In the genomic region with DNA sequence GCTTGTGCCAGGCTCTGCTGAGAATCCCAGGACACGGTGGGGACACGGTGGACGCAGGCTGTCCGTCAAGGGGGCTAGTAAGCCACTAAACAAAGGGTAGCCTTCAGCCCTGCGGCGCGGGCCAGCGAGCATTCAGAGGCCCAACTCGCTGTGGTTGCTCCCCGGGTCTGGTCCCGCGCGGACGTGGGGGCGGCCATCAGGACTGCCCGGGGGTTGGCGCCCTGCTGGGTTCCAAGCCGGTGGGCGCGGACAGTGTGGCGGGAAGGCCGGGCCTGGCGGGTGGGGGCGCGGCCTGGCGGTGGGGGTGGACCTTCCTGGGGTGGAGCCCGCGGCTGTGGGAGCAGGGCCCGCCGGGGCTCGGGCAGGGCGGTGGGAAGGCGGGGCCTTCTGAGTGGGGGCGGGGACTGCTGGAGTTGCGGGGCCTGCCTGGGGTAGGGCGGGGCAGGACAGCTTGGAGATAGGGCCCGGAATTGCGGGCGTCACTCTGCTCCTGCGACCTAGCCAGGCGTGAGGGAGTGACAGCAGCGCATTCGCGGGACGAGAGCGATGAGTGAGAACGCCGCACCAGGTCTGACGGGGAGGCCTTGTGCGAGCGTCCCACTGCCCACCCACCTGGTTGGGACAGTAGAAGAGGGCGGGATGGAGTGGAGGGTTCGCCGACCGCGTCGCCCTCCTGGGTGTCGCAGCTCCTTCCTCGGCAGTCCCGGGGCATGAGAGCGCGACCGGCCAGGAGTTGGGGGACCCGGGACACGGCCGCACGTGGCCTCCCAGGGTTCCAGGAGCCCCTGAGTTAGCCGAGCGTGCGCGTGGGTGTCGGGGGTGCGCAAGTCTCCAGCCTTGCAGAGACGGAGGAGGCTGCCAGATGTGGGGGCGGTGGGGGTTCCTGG, we compare ENCODE assay signal across 1 cellular context.
TF ChIP-seq lines count a peak whose summit lies in the region.

A gene with protein sequence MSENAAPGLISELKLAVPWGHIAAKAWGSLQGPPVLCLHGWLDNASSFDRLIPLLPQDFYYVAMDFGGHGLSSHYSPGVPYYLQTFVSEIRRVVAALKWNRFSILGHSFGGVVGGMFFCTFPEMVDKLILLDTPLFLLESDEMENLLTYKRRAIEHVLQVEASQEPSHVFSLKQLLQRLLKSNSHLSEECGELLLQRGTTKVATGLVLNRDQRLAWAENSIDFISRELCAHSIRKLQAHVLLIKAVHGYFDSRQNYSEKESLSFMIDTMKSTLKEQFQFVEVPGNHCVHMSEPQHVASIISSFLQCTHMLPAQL (plus strand): TSS at position 482 of the 887 bp plus-strand sequence. CDS start 65 bp downstream, at position 547.

TF ChIP-seq in HEK293, 187 proteins besides CTCF, POLR2A, EP300 and RAD21 (continued from another document and continues in another):
- TF ChIP-seq ZBTB49 (tag by site-specific recombination; IDR thresholded peaks at IDR 0.05; ENCODE audit: low read depth) (no peak), ZNF561 (tag by site-specific recombination; IDR thresholded peaks at IDR 0.05; ENCODE audit: borderline replicate concordance) (no peak), ZNF560 (tag by site-specific recombination; IDR thresholded peaks at IDR 0.05; ENCODE audit: borderline replicate concordance) (no peak), PRDM4 (tag by site-specific recombination; IDR thresholded peaks at IDR 0.05) (no peak; the same call in 1 of the 2 replicates), SCRT2 (tag by site-specific recombination; IDR thresholded peaks at IDR 0.05) (no peak), ZNF223 (tag by site-specific recombination; IDR thresholded peaks at IDR 0.05) (no peak), GFI1B (tag by site-specific recombination; IDR thresholded peaks at IDR 0.05) (no peak), ZNF416 (tag by site-specific recombination; IDR thresholded peaks at IDR 0.05) (no peak), ZNF157 (tag by site-specific recombination; IDR thresholded peaks at IDR 0.05) (no peak), ZNF202 (tag by site-specific recombination; IDR thresholded peaks at IDR 0.05; ENCODE audit: borderline replicate concordance) (no peak), ZNF174 (tag by site-specific recombination; IDR thresholded peaks at IDR 0.05) (no peak), ZBTB1 (tag by site-specific recombination; IDR thresholded peaks at IDR 0.05) (no peak; the same call in 1 of the 2 replicates), ZBTB44 (tag by site-specific recombination; IDR thresholded peaks at IDR 0.05) (no peak), INSM2 (tag by site-specific recombination; IDR thresholded peaks at IDR 0.05) (no peak), ZNF488 (tag by site-specific recombination; IDR thresholded peaks at IDR 0.05) (no peak), ZNF274 (IDR thresholded peaks at IDR 0.05; ENCODE audit: low read length) (no peak), ZNF274 (tag by site-specific recombination; IDR thresholded peaks at IDR 0.05; ENCODE audit: borderline replicate concordance) (no peak), ZNF76 (tag by site-specific recombination; IDR thresholded peaks at IDR 0.05; ENCODE audit: borderline replicate concordance, low read depth) (no peak; the same call in 1 of the 2 replicates), ZNF837 (tag by site-specific recombination; IDR thresholded peaks at IDR 0.05) (peak; percentile 54; the same call in 1 of the 2 replicates), ZNF623 (tag by site-specific recombination; IDR thresholded peaks at IDR 0.05) (no peak), PATZ1 (tag by site-specific recombination; IDR thresholded peaks at IDR 0.05) (peak; percentile 87), OSR2 (tag by site-specific recombination; IDR thresholded peaks at IDR 0.05) (no peak), ZEB2 (tag by site-specific recombination; IDR thresholded peaks at IDR 0.05) (0 out of 2 replicates have a peak, but pooled peaks have one; percentile 33), ZNF692 (tag by site-specific recombination; IDR thresholded peaks at IDR 0.05) (0 out of 2 replicates have a peak, but pooled peaks have one; percentile 58), HOXC10 (CRISPR knock-in tag; IDR thresholded peaks at IDR 0.05) (no peak), ZFP3 (tag by site-specific recombination; IDR thresholded peaks at IDR 0.05; ENCODE audit: low read depth) (no peak), ZNF521 (tag by site-specific recombination; IDR thresholded peaks at IDR 0.05) (no peak), ZXDB (tag by site-specific recombination; IDR thresholded peaks at IDR 0.05) (peak; percentile 42), BCL11A (tag by site-specific recombination; IDR thresholded peaks at IDR 0.05; ENCODE audit: low read depth) (no peak), ZNF624 (tag by site-specific recombination; IDR thresholded peaks at IDR 0.05) (no peak), ZNF707 (tag by site-specific recombination; IDR thresholded peaks at IDR 0.05) (no peak), ZNF2 (tag by site-specific recombination; IDR thresholded peaks at IDR 0.05) (0 out of 2 replicates have a peak, but pooled peaks have one; percentile 15), ZNF10 (tag by site-specific recombination; IDR thresholded peaks at IDR 0.05) (no peak), ZBTB20 (tag by site-specific recombination; IDR thresholded peaks at IDR 0.05) (peak; percentile 89), KLF9 (tag by site-specific recombination; IDR thresholded peaks at IDR 0.05; ENCODE audit: low read depth) (peak; percentile 82), ZNF248 (tag by site-specific recombination; IDR thresholded peaks at IDR 0.05) (no peak)
- TF ChIP-seq, protein P1, sequence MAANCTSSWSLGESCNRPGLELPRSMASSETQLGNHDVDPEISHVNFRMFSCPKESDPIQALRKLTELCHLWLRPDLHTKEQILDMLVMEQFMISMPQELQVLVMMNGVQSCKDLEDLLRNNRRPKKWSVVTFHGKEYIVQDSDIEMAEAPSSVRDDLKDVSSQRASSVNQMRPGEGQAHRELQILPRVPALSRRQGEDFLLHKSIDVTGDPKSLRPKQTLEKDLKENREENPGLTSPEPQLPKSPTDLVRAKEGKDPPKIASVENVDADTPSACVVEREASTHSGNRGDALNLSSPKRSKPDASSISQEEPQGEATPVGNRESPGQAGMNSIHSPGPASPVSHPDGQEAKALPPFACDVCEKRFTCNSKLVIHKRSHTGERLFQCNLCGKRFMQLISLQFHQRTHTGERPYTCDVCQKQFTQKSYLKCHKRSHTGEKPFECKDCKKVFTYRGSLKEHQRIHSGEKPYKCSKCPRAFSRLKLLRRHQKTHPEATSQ (tag by site-specific recombination; IDR thresholded peaks at IDR 0.05): no peak
- TF ChIP-seq, protein P2, sequence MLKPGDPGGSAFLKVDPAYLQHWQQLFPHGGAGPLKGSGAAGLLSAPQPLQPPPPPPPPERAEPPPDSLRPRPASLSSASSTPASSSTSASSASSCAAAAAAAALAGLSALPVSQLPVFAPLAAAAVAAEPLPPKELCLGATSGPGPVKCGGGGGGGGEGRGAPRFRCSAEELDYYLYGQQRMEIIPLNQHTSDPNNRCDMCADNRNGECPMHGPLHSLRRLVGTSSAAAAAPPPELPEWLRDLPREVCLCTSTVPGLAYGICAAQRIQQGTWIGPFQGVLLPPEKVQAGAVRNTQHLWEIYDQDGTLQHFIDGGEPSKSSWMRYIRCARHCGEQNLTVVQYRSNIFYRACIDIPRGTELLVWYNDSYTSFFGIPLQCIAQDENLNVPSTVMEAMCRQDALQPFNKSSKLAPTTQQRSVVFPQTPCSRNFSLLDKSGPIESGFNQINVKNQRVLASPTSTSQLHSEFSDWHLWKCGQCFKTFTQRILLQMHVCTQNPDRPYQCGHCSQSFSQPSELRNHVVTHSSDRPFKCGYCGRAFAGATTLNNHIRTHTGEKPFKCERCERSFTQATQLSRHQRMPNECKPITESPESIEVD (tag by site-specific recombination; IDR thresholded peaks at IDR 0.05): no peak
